1 cellular context compared by ENCODE assay signal in the genomic region with DNA sequence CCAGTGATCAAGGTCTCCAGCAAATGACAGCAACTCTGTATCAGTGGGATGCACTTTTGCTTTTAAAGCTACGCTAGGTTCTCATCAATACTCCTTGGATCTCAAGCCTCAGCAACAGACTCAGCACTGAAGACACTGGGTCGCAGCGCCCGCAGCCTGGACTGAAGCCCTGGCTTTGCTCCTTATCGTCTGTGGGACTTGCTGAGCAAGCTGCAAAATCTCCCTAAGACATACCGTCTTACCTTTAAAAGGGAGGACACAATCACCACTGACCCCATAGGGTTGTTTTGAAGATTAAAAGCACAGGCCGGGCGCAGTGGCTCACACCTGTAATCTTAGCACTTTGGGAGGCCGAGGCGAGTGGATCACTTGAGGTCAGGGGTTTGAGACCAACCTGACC.
TF ChIP-seq lines count a peak whose summit lies in the region.

No MANE protein-coding gene starts in this region.

TF ChIP-seq in WTC11, 78 proteins besides CTCF, POLR2A, EP300 and RAD21 (continued from another document):
- TF ChIP-seq, protein P1, sequence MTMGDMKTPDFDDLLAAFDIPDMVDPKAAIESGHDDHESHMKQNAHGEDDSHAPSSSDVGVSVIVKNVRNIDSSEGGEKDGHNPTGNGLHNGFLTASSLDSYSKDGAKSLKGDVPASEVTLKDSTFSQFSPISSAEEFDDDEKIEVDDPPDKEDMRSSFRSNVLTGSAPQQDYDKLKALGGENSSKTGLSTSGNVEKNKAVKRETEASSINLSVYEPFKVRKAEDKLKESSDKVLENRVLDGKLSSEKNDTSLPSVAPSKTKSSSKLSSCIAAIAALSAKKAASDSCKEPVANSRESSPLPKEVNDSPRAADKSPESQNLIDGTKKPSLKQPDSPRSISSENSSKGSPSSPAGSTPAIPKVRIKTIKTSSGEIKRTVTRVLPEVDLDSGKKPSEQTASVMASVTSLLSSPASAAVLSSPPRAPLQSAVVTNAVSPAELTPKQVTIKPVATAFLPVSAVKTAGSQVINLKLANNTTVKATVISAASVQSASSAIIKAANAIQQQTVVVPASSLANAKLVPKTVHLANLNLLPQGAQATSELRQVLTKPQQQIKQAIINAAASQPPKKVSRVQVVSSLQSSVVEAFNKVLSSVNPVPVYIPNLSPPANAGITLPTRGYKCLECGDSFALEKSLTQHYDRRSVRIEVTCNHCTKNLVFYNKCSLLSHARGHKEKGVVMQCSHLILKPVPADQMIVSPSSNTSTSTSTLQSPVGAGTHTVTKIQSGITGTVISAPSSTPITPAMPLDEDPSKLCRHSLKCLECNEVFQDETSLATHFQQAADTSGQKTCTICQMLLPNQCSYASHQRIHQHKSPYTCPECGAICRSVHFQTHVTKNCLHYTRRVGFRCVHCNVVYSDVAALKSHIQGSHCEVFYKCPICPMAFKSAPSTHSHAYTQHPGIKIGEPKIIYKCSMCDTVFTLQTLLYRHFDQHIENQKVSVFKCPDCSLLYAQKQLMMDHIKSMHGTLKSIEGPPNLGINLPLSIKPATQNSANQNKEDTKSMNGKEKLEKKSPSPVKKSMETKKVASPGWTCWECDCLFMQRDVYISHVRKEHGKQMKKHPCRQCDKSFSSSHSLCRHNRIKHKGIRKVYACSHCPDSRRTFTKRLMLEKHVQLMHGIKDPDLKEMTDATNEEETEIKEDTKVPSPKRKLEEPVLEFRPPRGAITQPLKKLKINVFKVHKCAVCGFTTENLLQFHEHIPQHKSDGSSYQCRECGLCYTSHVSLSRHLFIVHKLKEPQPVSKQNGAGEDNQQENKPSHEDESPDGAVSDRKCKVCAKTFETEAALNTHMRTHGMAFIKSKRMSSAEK (CRISPR knock-in tag; IDR thresholded peaks at IDR 0.05; ENCODE audit: borderline replicate concordance) = no peak
